In the genomic region with DNA sequence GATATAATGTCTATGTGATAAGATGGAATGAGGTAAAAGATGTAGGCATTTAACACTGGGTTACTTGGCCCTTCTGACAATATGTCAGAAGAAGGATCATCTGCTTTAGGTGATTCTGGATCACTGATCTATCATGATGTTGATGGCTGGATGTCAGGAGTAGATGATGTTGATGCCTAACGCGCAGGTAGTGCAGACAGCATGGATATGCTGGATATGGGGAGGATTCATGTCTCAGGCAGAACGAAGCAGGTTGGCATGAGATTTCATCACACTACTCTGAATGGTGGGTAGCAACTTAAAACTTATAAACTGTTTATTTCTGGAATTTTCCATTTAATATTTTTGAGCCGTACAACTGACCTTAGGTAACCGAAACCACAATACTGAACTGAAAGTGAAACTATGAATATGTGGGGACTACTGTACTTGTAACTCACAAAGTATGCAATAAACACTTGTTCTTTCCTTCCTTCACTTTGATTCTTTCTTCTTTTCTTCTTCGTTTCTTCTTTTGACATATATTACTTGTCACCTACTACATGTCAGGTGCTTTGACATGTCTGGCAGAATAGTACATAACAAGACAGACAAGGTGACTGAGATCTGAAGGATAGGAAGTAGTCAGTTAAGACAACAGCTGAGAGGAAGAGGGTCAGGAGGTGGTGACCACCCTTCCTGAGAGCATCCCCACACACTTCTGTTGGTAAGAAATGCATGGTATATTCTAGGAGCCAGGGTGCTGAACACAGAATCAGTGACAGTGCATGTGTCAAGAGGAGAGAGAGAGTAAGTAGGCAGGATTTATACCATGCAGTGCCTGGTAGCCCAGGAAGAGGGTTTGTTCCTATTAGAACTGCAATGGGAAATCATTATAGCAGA, we compare ENCODE assay signal across 9 cellular contexts.
DNase-seq lines count a peak whose midpoint lies in the region; ATAC-seq, FAIRE-seq and TF ChIP-seq lines count a peak whose summit lies in the region.
"Had no signal": no experiment of that assay in that cellular context is flagged by ENCODE, and none has a peak within 500 bp of the region (broad histone marks: within the 10 kb centered on the region; RNA-seq: fewer than 3 reads in every experiment).

No MANE protein-coding gene starts in this region.

- peak; percentile 10 for ATAC-seq in activated naive CD8-positive, alpha-beta T cell treated with anti-CD3 and anti-CD28 coated beads, Interleukin-2, amount 10 ng/mL, durations not matched to agents 7 days and 5 days (ENCODE audit: low read depth)
- ATAC-seq in HG03175 (IDR thresholded peaks at IDR 0.05; ENCODE audit: unreplicated experiment): peak; percentile 69
- ATAC-seq in upper lobe of right lung: peak; percentile 40

- peak overlapping the region; percentile 23 for H2AFZ ChIP-seq in astrocyte (ENCODE audit: low read depth, low read length)

- TF ChIP-seq CTCF in astrocyte (IDR thresholded peaks at IDR 0.05; ENCODE audit: insufficient read depth, low read depth, low read length) (no peak), upper lobe of right lung (IDR thresholded peaks at IDR 0.05) (no peak), vagina (IDR thresholded peaks at IDR 0.05) (no peak)

- no peak for TF ChIP-seq POLR2A in vagina (IDR thresholded peaks at IDR 0.05)

- H3K4me3 ChIP-seq in astrocyte (ENCODE audit: insufficient read depth, low read depth, low read length) (no peak overlapping the region), upper lobe of right lung (peak overlapping the region; percentile 21), mesendoderm (ENCODE audit: low read length) (no peak overlapping the region), vagina (no peak overlapping the region)

- no peak overlapping the region for H3K23ac ChIP-seq in mesendoderm (ENCODE audit: low read length)

- H3K36me3 Mint-ChIP-seq in activated naive CD8-positive, alpha-beta T cell treated with anti-CD3 and anti-CD28 coated beads, Interleukin-2, amount 10 ng/mL, durations not matched to agents 7 days and 5 days: no peaks in the 10 kb centered on the region
- no peaks in the 10 kb centered on the region for H3K36me3 Mint-ChIP-seq in activated naive CD8-positive, alpha-beta T cell treated with anti-CD3 and anti-CD28 coated beads for 36 hours
- H3K36me3 Mint-ChIP-seq in astrocyte (ENCODE audit: low read depth, unreplicated experiment): no peaks in the 10 kb centered on the region

- H3K9ac ChIP-seq in astrocyte (ENCODE audit: low read length): no peak overlapping the region
- no peak overlapping the region for H3K9ac ChIP-seq in mesendoderm (ENCODE audit: low read length)

- intact Hi-C loops in upper lobe of right lung (cut with DNase I): no loop called here
- intact Hi-C loops in vagina (cut with DNase I): no loop called here

- no peak overlapping the region for H3K4ac ChIP-seq in mesendoderm (ENCODE audit: low read depth, low read length)

- no peak overlapping the region for H2AK5ac ChIP-seq in mesendoderm (ENCODE audit: low read length)

- no peaks in the 10 kb centered on the region for H3K9me3 ChIP-seq in astrocyte (ENCODE audit: insufficient read depth, low read depth, low read length)
- no peaks in the 10 kb centered on the region for H3K9me3 ChIP-seq in upper lobe of right lung
- no peaks in the 10 kb centered on the region for H3K9me3 ChIP-seq in vagina

- peak overlapping the region; percentile 21 for H3K27ac Mint-ChIP-seq in activated naive CD8-positive, alpha-beta T cell treated with anti-CD3 and anti-CD28 coated beads, Interleukin-2, amount 10 ng/mL, durations not matched to agents 7 days and 5 days
- no peak overlapping the region for H3K27ac Mint-ChIP-seq in activated naive CD8-positive, alpha-beta T cell treated with anti-CD3 and anti-CD28 coated beads for 36 hours
- H3K27ac Mint-ChIP-seq in astrocyte (ENCODE audit: unreplicated experiment): peak overlapping the region; percentile 27

- no peaks in the 10 kb centered on the region for H3K79me1 ChIP-seq in mesendoderm (ENCODE audit: low read length)

- no peak overlapping the region for H2BK5ac ChIP-seq in mesendoderm (ENCODE audit: low read length)

- DNase-seq in activated naive CD8-positive, alpha-beta T cell treated with anti-CD3 and anti-CD28 coated beads, Interleukin-2, amount 10 ng/mL, durations not matched to agents 7 days and 5 days: no peak
- DNase-seq in activated naive CD8-positive, alpha-beta T cell treated with anti-CD3 and anti-CD28 coated beads for 36 hours: no peak
- DNase-seq in astrocyte (ENCODE audit: low read depth) (no peak), upper lobe of right lung (no peak), mesendoderm (no peak), vagina (ENCODE audit: extremely low spot score in 2 of 2) (no peak)
- DNase-seq in stimulated activated CD4-positive, alpha-beta T cell treated with anti-CD3 and anti-CD28 coated beads, Interleukin-4, amount 100 ng/mL, for 4 hours: no peak
- DNase-seq: activated CD4-positive, alpha-beta T cell treated with anti-CD3 and anti-CD28 coated beads for 48 hours had no signal

- H3K36me3 ChIP-seq in astrocyte (ENCODE audit: insufficient read depth, low read length): no peaks in the 10 kb centered on the region
- no peaks in the 10 kb centered on the region for H3K36me3 ChIP-seq in upper lobe of right lung
- no peaks in the 10 kb centered on the region for H3K36me3 ChIP-seq in mesendoderm (ENCODE audit: control insufficient read depth, insufficient read depth, low read length)
- no peaks in the 10 kb centered on the region for H3K36me3 ChIP-seq in vagina

- no peak for FAIRE-seq in astrocyte (lab: Jason Lieb, UNC)

- peaks cover 7% of the 10 kb centered on the region for H3K4me1 Mint-ChIP-seq in activated naive CD8-positive, alpha-beta T cell treated with anti-CD3 and anti-CD28 coated beads, Interleukin-2, amount 10 ng/mL, durations not matched to agents 7 days and 5 days
- H3K4me1 Mint-ChIP-seq in activated naive CD8-positive, alpha-beta T cell treated with anti-CD3 and anti-CD28 coated beads for 36 hours: peaks cover 3% of the 10 kb centered on the region
- H3K4me1 Mint-ChIP-seq in astrocyte (ENCODE audit: low read depth, unreplicated experiment): peaks cover 10% of the 10 kb centered on the region

- no peak overlapping the region for H4K8ac ChIP-seq in mesendoderm (ENCODE audit: low read depth, low read length)

- no peak overlapping the region for H3K56ac ChIP-seq in mesendoderm (ENCODE audit: low read length)

- no peaks in the 10 kb centered on the region for H4K20me1 ChIP-seq in astrocyte (ENCODE audit: insufficient read depth, low read length)

- H3K27me3 ChIP-seq in astrocyte (ENCODE audit: insufficient read depth, low read length): no peaks in the 10 kb centered on the region
- no peaks in the 10 kb centered on the region for H3K27me3 ChIP-seq in upper lobe of right lung
- H3K27me3 ChIP-seq in mesendoderm (ENCODE audit: insufficient read depth, low read length, poor library complexity): no peaks in the 10 kb centered on the region
- H3K27me3 ChIP-seq in vagina: no peaks in the 10 kb centered on the region

- no peak overlapping the region for H2BK15ac ChIP-seq in mesendoderm (replicated peaks; ENCODE audit: low read depth)

- no peak overlapping the region for H3K18ac ChIP-seq in mesendoderm (ENCODE audit: low read length)

- H3K27ac ChIP-seq in astrocyte (ENCODE audit: low read depth, low read length): no peak overlapping the region
- H3K27ac ChIP-seq in upper lobe of right lung: no peak overlapping the region
- no peak overlapping the region for H3K27ac ChIP-seq in mesendoderm (ENCODE audit: low read depth, low read length)
- no peak overlapping the region for H3K27ac ChIP-seq in vagina

- H3K4me1 ChIP-seq in astrocyte (ENCODE audit: insufficient read depth, low read length) (no peaks in the 10 kb centered on the region), upper lobe of right lung (no peaks in the 10 kb centered on the region), mesendoderm (ENCODE audit: control insufficient read depth, low read depth, low read length) (no peaks in the 10 kb centered on the region), vagina (no peaks in the 10 kb centered on the region)

- no peak overlapping the region for H2BK120ac ChIP-seq in mesendoderm (ENCODE audit: low read depth, low read length)

- peaks cover 3% of the 10 kb centered on the region for H3K9me3 Mint-ChIP-seq in activated naive CD8-positive, alpha-beta T cell treated with anti-CD3 and anti-CD28 coated beads, Interleukin-2, amount 10 ng/mL, durations not matched to agents 7 days and 5 days
- H3K9me3 Mint-ChIP-seq in activated naive CD8-positive, alpha-beta T cell treated with anti-CD3 and anti-CD28 coated beads for 36 hours: no peaks in the 10 kb centered on the region
- no peaks in the 10 kb centered on the region for H3K9me3 Mint-ChIP-seq in astrocyte (ENCODE audit: unreplicated experiment)

- WGBS in mesendoderm (ENCODE audit: extremely low coverage, insufficient coverage, low lambda C conversion rate): no CpG with 5 or more reads among the region's 6 CpGs

- H3K79me2 ChIP-seq in astrocyte (ENCODE audit: insufficient read depth, low read length): no peaks in the 10 kb centered on the region
- H3K79me2 ChIP-seq in mesendoderm (ENCODE audit: control insufficient read depth, insufficient read depth, low read length): no peaks in the 10 kb centered on the region

- H4K5ac ChIP-seq in mesendoderm (ENCODE audit: low read length): no peak overlapping the region

- POLR2A ChIA-PET in activated naive CD8-positive, alpha-beta T cell treated with anti-CD3 and anti-CD28 coated beads, Interleukin-2, amount 10 ng/mL, durations not matched to agents 7 days and 5 days (lab: Charles Lee): no interaction called here

- H3K4me2 ChIP-seq in astrocyte (ENCODE audit: low read length) (peak overlapping the region; percentile 38), mesendoderm (ENCODE audit: low read length) (no peak overlapping the region)

- H3K4me3 Mint-ChIP-seq in activated naive CD8-positive, alpha-beta T cell treated with anti-CD3 and anti-CD28 coated beads, Interleukin-2, amount 10 ng/mL, durations not matched to agents 7 days and 5 days: peak overlapping the region; percentile 60
- no peak overlapping the region for H3K4me3 Mint-ChIP-seq in activated naive CD8-positive, alpha-beta T cell treated with anti-CD3 and anti-CD28 coated beads for 36 hours
- no peak overlapping the region for H3K4me3 Mint-ChIP-seq in astrocyte (ENCODE audit: unreplicated experiment)

- no peaks in the 10 kb centered on the region for H3K27me3 Mint-ChIP-seq in activated naive CD8-positive, alpha-beta T cell treated with anti-CD3 and anti-CD28 coated beads, Interleukin-2, amount 10 ng/mL, durations not matched to agents 7 days and 5 days
- H3K27me3 Mint-ChIP-seq in activated naive CD8-positive, alpha-beta T cell treated with anti-CD3 and anti-CD28 coated beads for 36 hours: no peaks in the 10 kb centered on the region
- H3K27me3 Mint-ChIP-seq in astrocyte (ENCODE audit: low read depth, unreplicated experiment): peaks cover 2% of the 10 kb centered on the region

Comparison
In these comparisons a context has a peak if more than half of its experiments do, and no peak if none do; other contexts are left out.
1. ATAC-seq: peak in every context shown above with its lines; median percentile 69 in HG03175; 40 in upper lobe of right lung; 10 in activated naive CD8-positive, alpha-beta T cell treated with anti-CD3 and anti-CD28 coated beads, Interleukin-2, amount 10 ng/mL, durations not matched to agents 7 days and 5 days.